ENCODE assay signal across 6 cellular contexts in genomic region chr12:101009274-101009673, GRCh38.
"Had no signal": no experiment of that assay in that cellular context is flagged by ENCODE, and none has a peak within 500 bp of the region (broad histone marks: within the 10 kb centered on the region; RNA-seq: fewer than 3 reads in every experiment).

No MANE protein-coding gene starts in this region.

- FAIRE-seq: HTR-8/SVneo had no signal

- H3K9ac ChIP-seq: KMS-11 had no signal

- DNase-seq: IMR-90, KBM-7, KG1 had no signal

- H3K27ac ChIP-seq: HL-60, KMS-11 had no signal

- H3K4me2 ChIP-seq: KMS-11 had no signal
